Comparison of ENCODE assay signal across 1 cellular context in genomic region chr17:79730769-79731483, GRCh38.
TF ChIP-seq lines count a peak whose summit lies in the region.

Gene ENPP7 (plus strand): TSS chr17:79730943. CDS start chr17:79731140, 197 bp downstream.

TF ChIP-seq in HepG2, 621 proteins besides CTCF, POLR2A, EP300 and RAD21 (continued from another document):
- TF ChIP-seq ZNF274 (CRISPR knock-in tag; IDR thresholded peaks at IDR 0.05) (0 out of 2 replicates have a peak, but pooled peaks have one; percentile 70), DNMT1 (CRISPR knock-in tag; IDR thresholded peaks at IDR 0.05) (peak; percentile 85), LRRFIP1 (CRISPR knock-in tag; conservative IDR thresholded peaks at IDR 0.05) (no peak), TARDBP (CRISPR knock-in tag; IDR thresholded peaks at IDR 0.05) (0 out of 2 replicates have a peak, but pooled peaks have one; percentile 28), HIC2 (CRISPR knock-in tag; IDR thresholded peaks at IDR 0.05; ENCODE audit: low read depth) (peak; percentile 84; the same call in 1 of the 2 replicates), JUND (CRISPR knock-in tag; IDR thresholded peaks at IDR 0.05) (peak; percentile 50; the same call in 1 of the 2 replicates), DMAP1 (CRISPR knock-in tag; IDR thresholded peaks at IDR 0.05) (peak; percentile 68), ZFP36L2 (CRISPR knock-in tag; IDR thresholded peaks at IDR 0.05) (no peak), NFRKB (IDR thresholded peaks at IDR 0.05) (no peak), CBX2 (IDR thresholded peaks at IDR 0.05; ENCODE audit: low read depth, low read length) (no peak), CBX2 (CRISPR knock-in tag; IDR thresholded peaks at IDR 0.05; ENCODE audit: low read depth) (no peak), ZNF687 (CRISPR knock-in tag; IDR thresholded peaks at IDR 0.05) (peak; percentile 98), PHF8 (CRISPR knock-in tag; IDR thresholded peaks at IDR 0.05) (peak; percentile 53), ZNF234 (CRISPR knock-in tag; conservative IDR thresholded peaks at IDR 0.05) (no peak), SNAPC2 (CRISPR knock-in tag; IDR thresholded peaks at IDR 0.05) (no peak), ZNF263 (CRISPR knock-in tag; IDR thresholded peaks at IDR 0.05) (peak; percentile 95), FOSL2 (CRISPR knock-in tag; IDR thresholded peaks at IDR 0.05) (no peak; the same call in 1 of the 2 replicates), RARA (CRISPR knock-in tag; IDR thresholded peaks at IDR 0.05) (peak; percentile 35; the same call in 1 of the 2 replicates), TEAD2 (CRISPR knock-in tag; IDR thresholded peaks at IDR 0.05) (no peak), RFX3 (CRISPR knock-in tag; IDR thresholded peaks at IDR 0.05) (no peak), ZBTB4 (CRISPR knock-in tag; IDR thresholded peaks at IDR 0.05; ENCODE audit: borderline replicate concordance) (peak; percentile 78; the same call in 1 of the 2 replicates), ZNF256 (CRISPR knock-in tag; conservative IDR thresholded peaks at IDR 0.05) (no peak), NR2C2 (CRISPR knock-in tag; IDR thresholded peaks at IDR 0.05; ENCODE audit: borderline replicate concordance) (peak; percentile 59), ZNF350 (CRISPR knock-in tag; IDR thresholded peaks at IDR 0.05; ENCODE audit: borderline replicate concordance, low read depth) (peak; percentile 46; the same call in 1 of the 2 replicates)
- TF ChIP-seq, protein P1, sequence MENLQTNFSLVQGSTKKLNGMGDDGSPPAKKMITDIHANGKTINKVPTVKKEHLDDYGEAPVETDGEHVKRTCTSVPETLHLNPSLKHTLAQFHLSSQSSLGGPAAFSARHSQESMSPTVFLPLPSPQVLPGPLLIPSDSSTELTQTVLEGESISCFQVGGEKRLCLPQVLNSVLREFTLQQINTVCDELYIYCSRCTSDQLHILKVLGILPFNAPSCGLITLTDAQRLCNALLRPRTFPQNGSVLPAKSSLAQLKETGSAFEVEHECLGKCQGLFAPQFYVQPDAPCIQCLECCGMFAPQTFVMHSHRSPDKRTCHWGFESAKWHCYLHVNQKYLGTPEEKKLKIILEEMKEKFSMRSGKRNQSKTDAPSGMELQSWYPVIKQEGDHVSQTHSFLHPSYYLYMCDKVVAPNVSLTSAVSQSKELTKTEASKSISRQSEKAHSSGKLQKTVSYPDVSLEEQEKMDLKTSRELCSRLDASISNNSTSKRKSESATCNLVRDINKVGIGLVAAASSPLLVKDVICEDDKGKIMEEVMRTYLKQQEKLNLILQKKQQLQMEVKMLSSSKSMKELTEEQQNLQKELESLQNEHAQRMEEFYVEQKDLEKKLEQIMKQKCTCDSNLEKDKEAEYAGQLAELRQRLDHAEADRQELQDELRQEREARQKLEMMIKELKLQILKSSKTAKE (CRISPR knock-in tag; IDR thresholded peaks at IDR 0.05; ENCODE audit: borderline replicate concordance): 0 out of 2 replicates have a peak, but pooled peaks have one; percentile 18
- TF ChIP-seq, protein P2, sequence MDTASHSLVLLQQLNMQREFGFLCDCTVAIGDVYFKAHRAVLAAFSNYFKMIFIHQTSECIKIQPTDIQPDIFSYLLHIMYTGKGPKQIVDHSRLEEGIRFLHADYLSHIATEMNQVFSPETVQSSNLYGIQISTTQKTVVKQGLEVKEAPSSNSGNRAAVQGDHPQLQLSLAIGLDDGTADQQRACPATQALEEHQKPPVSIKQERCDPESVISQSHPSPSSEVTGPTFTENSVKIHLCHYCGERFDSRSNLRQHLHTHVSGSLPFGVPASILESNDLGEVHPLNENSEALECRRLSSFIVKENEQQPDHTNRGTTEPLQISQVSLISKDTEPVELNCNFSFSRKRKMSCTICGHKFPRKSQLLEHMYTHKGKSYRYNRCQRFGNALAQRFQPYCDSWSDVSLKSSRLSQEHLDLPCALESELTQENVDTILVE (CRISPR knock-in tag; IDR thresholded peaks at IDR 0.05): no peak
- TF ChIP-seq, protein P3, sequence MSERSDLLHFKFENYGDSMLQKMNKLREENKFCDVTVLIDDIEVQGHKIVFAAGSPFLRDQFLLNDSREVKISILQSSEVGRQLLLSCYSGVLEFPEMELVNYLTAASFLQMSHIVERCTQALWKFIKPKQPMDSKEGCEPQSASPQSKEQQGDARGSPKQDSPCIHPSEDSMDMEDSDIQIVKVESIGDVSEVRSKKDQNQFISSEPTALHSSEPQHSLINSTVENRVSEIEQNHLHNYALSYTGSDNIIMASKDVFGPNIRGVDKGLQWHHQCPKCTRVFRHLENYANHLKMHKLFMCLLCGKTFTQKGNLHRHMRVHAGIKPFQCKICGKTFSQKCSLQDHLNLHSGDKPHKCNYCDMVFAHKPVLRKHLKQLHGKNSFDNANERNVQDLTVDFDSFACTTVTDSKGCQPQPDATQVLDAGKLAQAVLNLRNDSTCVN (CRISPR knock-in tag; IDR thresholded peaks at IDR 0.05; ENCODE audit: borderline replicate concordance): peak; percentile 49; the same call in 1 of the 2 replicates
TF ChIP-seq in HepG2: peak in this region for 159.
